In the genomic region with DNA sequence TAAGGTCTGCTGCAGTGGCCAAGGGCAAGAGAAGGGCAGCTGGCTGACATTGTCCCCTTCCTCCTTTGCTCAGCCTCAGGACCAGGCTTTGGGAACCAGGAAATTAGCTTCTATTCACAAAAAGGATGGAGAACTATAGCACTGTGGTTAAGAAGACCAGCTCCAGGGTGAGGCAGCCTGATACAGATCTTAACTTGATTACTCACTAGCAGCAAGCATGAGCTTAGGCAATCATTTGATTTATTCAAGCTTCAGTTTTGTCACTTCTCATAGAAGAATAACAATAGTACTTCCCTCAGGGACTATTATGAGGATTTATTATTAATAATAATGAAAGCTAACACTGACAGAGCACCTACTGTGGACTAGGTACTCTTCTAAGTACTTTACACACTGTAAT, we compare ENCODE assay signal across 14 cellular contexts.
"Had no signal": no experiment of that assay in that cellular context is flagged by ENCODE, and none has a peak within 500 bp of the region (broad histone marks: within the 10 kb centered on the region; RNA-seq: fewer than 3 reads in every experiment).

No MANE protein-coding gene starts in this region.

- H3K36me3 ChIP-seq: ascending aorta, colonic mucosa, upper lobe of right lung had no signal

- H3K9me3 Mint-ChIP-seq: activated naive CD8-positive, alpha-beta T cell treated with anti-CD3 and anti-CD28 coated beads, Interleukin-2, amount 10 ng/mL, durations not matched to agents 7 days and 5 days; activated T-cell treated with anti-CD3 and anti-CD28 coated beads, Interleukin-2, amount 50 U/mL, for 4 hours; natural killer cell; stimulated activated naive CD8-positive, alpha-beta T cell treated with anti-CD3 and anti-CD28 coated beads, Interleukin-15, Interleukin-2, amounts not matched to agents 100 ng/mL and 50 ng/mL, for 24 hours had no signal

- ATAC-seq: activated T-cell treated with anti-CD3 and anti-CD28 coated beads, Interleukin-2, amount 50 U/mL, for 4 hours; natural killer cell; upper lobe of right lung had no signal

- H3K4me3 Mint-ChIP-seq: activated naive CD8-positive, alpha-beta T cell treated with anti-CD3 and anti-CD28 coated beads, Interleukin-2, amount 10 ng/mL, durations not matched to agents 7 days and 5 days; activated T-cell treated with anti-CD3 and anti-CD28 coated beads, Interleukin-2, amount 50 U/mL, for 4 hours; natural killer cell; stimulated activated naive CD8-positive, alpha-beta T cell treated with anti-CD3 and anti-CD28 coated beads, Interleukin-15, Interleukin-2, amounts not matched to agents 100 ng/mL and 50 ng/mL, for 24 hours had no signal

- H3K9me3 ChIP-seq: ascending aorta, colonic mucosa, testis, upper lobe of right lung had no signal

- DNase-seq: activated CD4-positive, alpha-beta T cell treated with anti-CD3 and anti-CD28 coated beads, Interleukin-2, amount 50 U/mL, for 4 hours; activated gamma-delta T cell; activated naive CD8-positive, alpha-beta T cell treated with anti-CD3 and anti-CD28 coated beads, Interleukin-2, amount 10 ng/mL, durations not matched to agents 7 days and 5 days; activated T-cell treated with anti-CD3 and anti-CD28 coated beads, Interleukin-2, amount 50 U/mL, for 4 hours; colonic mucosa; effector CD4-positive, alpha-beta T cell; natural killer cell; stimulated activated CD4-positive, alpha-beta T cell treated with anti-CD3 and anti-CD28 coated beads, Interleukin-4, amount 100 ng/mL, for 1 hour; stimulated activated CD8-positive, alpha-beta memory T cell treated with anti-CD3 and anti-CD28 coated beads, Interleukin-4, amount 100 ng/mL, for 48 hours; testis; upper lobe of right lung had no signal

- H3K4me1 Mint-ChIP-seq: activated naive CD8-positive, alpha-beta T cell treated with anti-CD3 and anti-CD28 coated beads, Interleukin-2, amount 10 ng/mL, durations not matched to agents 7 days and 5 days; natural killer cell had no signal

- H3K27me3 Mint-ChIP-seq: activated naive CD8-positive, alpha-beta T cell treated with anti-CD3 and anti-CD28 coated beads, Interleukin-2, amount 10 ng/mL, durations not matched to agents 7 days and 5 days; stimulated activated naive CD8-positive, alpha-beta T cell treated with anti-CD3 and anti-CD28 coated beads, Interleukin-15, Interleukin-2, amounts not matched to agents 100 ng/mL and 50 ng/mL, for 24 hours had no signal

- H3K4me3 ChIP-seq: ascending aorta, colonic mucosa, testis, upper lobe of right lung had no signal

- H3K27ac Mint-ChIP-seq: activated naive CD8-positive, alpha-beta T cell treated with anti-CD3 and anti-CD28 coated beads, Interleukin-2, amount 10 ng/mL, durations not matched to agents 7 days and 5 days; natural killer cell; stimulated activated naive CD8-positive, alpha-beta T cell treated with anti-CD3 and anti-CD28 coated beads, Interleukin-15, Interleukin-2, amounts not matched to agents 100 ng/mL and 50 ng/mL, for 24 hours had no signal

- H3K27me3 ChIP-seq: ascending aorta, colonic mucosa, testis, upper lobe of right lung had no signal

- H3K27ac ChIP-seq: ascending aorta, colonic mucosa, epithelial cell of prostate, testis, upper lobe of right lung had no signal

- H3K36me3 Mint-ChIP-seq: activated naive CD8-positive, alpha-beta T cell treated with anti-CD3 and anti-CD28 coated beads, Interleukin-2, amount 10 ng/mL, durations not matched to agents 7 days and 5 days; natural killer cell had no signal

- H3K4me1 ChIP-seq: ascending aorta, colonic mucosa, testis, upper lobe of right lung had no signal
